In genomic region chr1:53307037-53307436, GRCh38 we compare ENCODE assay signal across 21 cellular contexts. TPM values are rescaled to one million over a fixed set of nuclear protein-coding genes. Genes with fewer than 3 reads are reported as not detected.
DNase-seq lines count a peak whose midpoint lies in the region; ATAC-seq, FAIRE-seq and TF ChIP-seq lines count a peak whose summit lies in the region.
"Had no signal": no experiment of that assay in that cellular context is flagged by ENCODE, and none has a peak within 500 bp of the region (broad histone marks: within the 10 kb centered on the region; RNA-seq: fewer than 3 reads in every experiment).

No MANE protein-coding gene starts in this region.

- intact Hi-C loops in Caco-2 (cut with micrococcal nuclease; ENCODE audit: unreplicated experiment) (no loop called here), testis (cut with DNase I; ENCODE audit: low total_unique reads) (no loop called here)

- H3K18ac ChIP-seq in mesenchymal stem cell (ENCODE audit: low read depth in 1 of 2, low read length in 2 of 2) = peak overlapping the region in 1 of 2 experiments; percentile 42

- H3K9me3 ChIP-seq in Caco-2 = no peaks in the 10 kb centered on the region
- no peaks in the 10 kb centered on the region for H3K9me3 ChIP-seq in T-helper 17 cell (ENCODE audit: control insufficient read depth, low read length, poor library complexity, severe bottlenecking)
- H3K9me3 ChIP-seq in mesenchymal stem cell (ENCODE audit: control insufficient read depth, low read length) = no peaks in the 10 kb centered on the region
- H3K9me3 ChIP-seq in testis = no peaks in the 10 kb centered on the region
- H3K9me3 ChIP-seq: BE2C, upper lobe of right lung had no signal

- H3K4ac ChIP-seq in mesenchymal stem cell (ENCODE audit: low read depth in 1 of 2, low read length in 2 of 2) = peak overlapping the region in 1 of 2 experiments; percentile 24

- no peak overlapping the region for H3K9ac ChIP-seq in mesenchymal stem cell (ENCODE audit: low read length)

- no peak for FAIRE-seq in H54 (lab: Jason Lieb, UNC)

- no peak overlapping the region for H2BK15ac ChIP-seq in mesenchymal stem cell (ENCODE audit: low read depth, poor library complexity, severe bottlenecking)

- no peaks in the 10 kb centered on the region for H3K36me3 ChIP-seq in Caco-2 (ENCODE audit: control insufficient read depth, insufficient read depth, low read length)
- peaks cover 0 to 6% of the 10 kb centered on the region in 2 experiments for H3K36me3 ChIP-seq in mesenchymal stem cell (ENCODE audit: control insufficient read depth in 1 of 2, insufficient read depth in 2 of 2, low read depth in 1 of 2, low read length in 2 of 2)
- no peaks in the 10 kb centered on the region for H3K36me3 ChIP-seq in testis (ENCODE audit: low read depth, missing control alignments)
- H3K36me3 ChIP-seq: upper lobe of right lung had no signal

- H3K14ac ChIP-seq in mesenchymal stem cell (ENCODE audit: low read length in 2 of 2) = peak overlapping the region in 1 of 2 experiments; percentile 84

- BruUV-seq in Caco-2 (replicated peaks; lab: Mats Ljungman, UMichigan) = no TSS peak

- no peaks in the 10 kb centered on the region for H3K27me3 Mint-ChIP-seq in activated CD4-positive, alpha-beta T cell treated with anti-CD3 and anti-CD28 coated beads, Interleukin-2, amount 10 ng/mL, durations not matched to agents 7 days and 5 days
- H3K27me3 Mint-ChIP-seq in Caco-2 (ENCODE audit: insufficient read depth, unreplicated experiment) (no peaks in the 10 kb centered on the region), T-helper 17 cell (no peaks in the 10 kb centered on the region)
- H3K27me3 Mint-ChIP-seq: memory B cell had no signal

- no peak overlapping the region for H3K27ac ChIP-seq in mesenchymal stem cell (ENCODE audit: low read length, poor library complexity, severe bottlenecking)
- no peak overlapping the region for H3K27ac ChIP-seq in testis
- H3K27ac ChIP-seq: upper lobe of right lung had no signal

- H4K8ac ChIP-seq in mesenchymal stem cell (ENCODE audit: low read length) = peak overlapping the region; percentile 35

- WGBS in mesenchymal stem cell = 97% methylated on average over 4 of the region's 4 CpGs
- WGBS in testis, 2 donors = 60 to 69% methylated on average over 2 to 4 of the region's 4 CpGs

- no peak for ATAC-seq in T-helper 17 cell
- ATAC-seq: left lobe of liver, Panc1 had no signal

- H3K23ac ChIP-seq in mesenchymal stem cell (ENCODE audit: low read length in 2 of 2) = no peak overlapping the region

- H3K36me3 Mint-ChIP-seq in activated CD4-positive, alpha-beta T cell treated with anti-CD3 and anti-CD28 coated beads, Interleukin-2, amount 10 ng/mL, durations not matched to agents 7 days and 5 days (ENCODE audit: low read depth) = peaks cover 3% of the 10 kb centered on the region
- H3K36me3 Mint-ChIP-seq in Caco-2 (ENCODE audit: insufficient read depth, unreplicated experiment) = no peaks in the 10 kb centered on the region
- H3K36me3 Mint-ChIP-seq in T-helper 17 cell (ENCODE audit: low read depth) = no peaks in the 10 kb centered on the region
- H3K36me3 Mint-ChIP-seq: memory B cell had no signal

- H2BK120ac ChIP-seq in mesenchymal stem cell (ENCODE audit: low read depth, low read length) = no peak overlapping the region

- no peak overlapping the region for H2AFZ ChIP-seq in mesenchymal stem cell (ENCODE audit: low read depth, low read length)

- TF ChIP-seq CTCF in Caco-2 (IDR thresholded peaks at IDR 0.05; ENCODE audit: insufficient read depth in 1 of 2, low read depth in 1 of 2, low read length in 1 of 2, severe bottlenecking in 1 of 2, unreplicated experiment in 1 of 2) = no peak
- TF ChIP-seq CTCF in testis (IDR thresholded peaks at IDR 0.05) = no peak

- H3K4me3 Mint-ChIP-seq in activated CD4-positive, alpha-beta T cell treated with anti-CD3 and anti-CD28 coated beads, Interleukin-2, amount 10 ng/mL, durations not matched to agents 7 days and 5 days = no peak overlapping the region
- H3K4me3 Mint-ChIP-seq in Caco-2 (ENCODE audit: unreplicated experiment) (no peak overlapping the region), T-helper 17 cell (no peak overlapping the region)
- H3K4me3 Mint-ChIP-seq: memory B cell had no signal

- H3K4me1 ChIP-seq in Caco-2 (no peaks in the 10 kb centered on the region), mesenchymal stem cell (ENCODE audit: control insufficient read depth, insufficient read depth, low read depth, low read length) (peaks cover 23% of the 10 kb centered on the region), testis (peaks cover 38% of the 10 kb centered on the region)
- H3K4me1 ChIP-seq: BE2C had no signal

- no peak overlapping the region for H3K4me2 ChIP-seq in mesenchymal stem cell (ENCODE audit: low read length, poor library complexity, severe bottlenecking)

- H2BK5ac ChIP-seq in mesenchymal stem cell (ENCODE audit: low read depth, low read length, poor library complexity, severe bottlenecking) = no peak overlapping the region

- no peak for DNase-seq in activated CD4-positive, alpha-beta T cell treated with anti-CD3 and anti-CD28 coated beads, Interleukin-2, amount 10 ng/mL, durations not matched to agents 7 days and 5 days
- no peak for DNase-seq in activated CD4-positive, alpha-beta T cell treated with anti-CD3 and anti-CD28 coated beads for 1 hour
- DNase-seq in Caco-2 (no peak), T-helper 17 cell (no peak), mesenchymal stem cell (no peak), testis (no peak), H54 (ENCODE audit: insufficient read length, low spot score) (no peak), ecto neural progenitor cell (ENCODE audit: low spot score) (no peak)
- DNase-seq: activated T-cell treated with anti-CD3 and anti-CD28 coated beads, Interleukin-2, amount 50 U/mL, for 1 hour; BE2C; GDM1; GOT3; NCI-H1092; NCI-H187 treated with DMSO at 0.1 percent for 48 hours; NCI-H69; SIG-M5; SW 1271; upper lobe of right lung had no signal

- H3K4me3 ChIP-seq in Caco-2 (ENCODE audit: low read depth, low read length) (no peak overlapping the region), mesenchymal stem cell (ENCODE audit: insufficient read depth in 1 of 2, low read depth in 1 of 2, low read length in 2 of 2) (no peak overlapping the region), testis (no peak overlapping the region)
- H3K4me3 ChIP-seq: upper lobe of right lung had no signal

- H3K4me1 Mint-ChIP-seq in activated CD4-positive, alpha-beta T cell treated with anti-CD3 and anti-CD28 coated beads, Interleukin-2, amount 10 ng/mL, durations not matched to agents 7 days and 5 days = peaks cover 21% of the 10 kb centered on the region
- no peaks in the 10 kb centered on the region for H3K4me1 Mint-ChIP-seq in Caco-2 (ENCODE audit: low read depth, unreplicated experiment)
- peaks cover 16% of the 10 kb centered on the region for H3K4me1 Mint-ChIP-seq in T-helper 17 cell
- H3K4me1 Mint-ChIP-seq: memory B cell had no signal

- no peaks in the 10 kb centered on the region for H3K27me3 ChIP-seq in Caco-2 (replicated peaks; ENCODE audit: control insufficient read depth, insufficient read depth, low read length)
- no peaks in the 10 kb centered on the region for H3K27me3 ChIP-seq in mesenchymal stem cell (ENCODE audit: control insufficient read depth in 1 of 2, insufficient read depth in 1 of 2, low read length in 2 of 2)
- H3K27me3 ChIP-seq in testis = no peaks in the 10 kb centered on the region
- H3K27me3 ChIP-seq: BE2C, upper lobe of right lung had no signal

- CTCF ChIA-PET in activated CD4-positive, alpha-beta T cell treated with anti-CD3 and anti-CD28 coated beads, Interleukin-2, amount 10 ng/mL, durations not matched to agents 7 days and 5 days (lab: Charles Lee) = no interaction called here
- CTCF ChIA-PET in Caco-2 (lab: Charles Lee) = no interaction called here

- no peak for TF ChIP-seq POLR2A in testis (IDR thresholded peaks at IDR 0.05)
- TF ChIP-seq POLR2A in H54 (IDR thresholded peaks at IDR 0.05; ENCODE audit: low read depth, low read length) = no peak

- no peaks in the 10 kb centered on the region for H3K9me3 Mint-ChIP-seq in activated CD4-positive, alpha-beta T cell treated with anti-CD3 and anti-CD28 coated beads, Interleukin-2, amount 10 ng/mL, durations not matched to agents 7 days and 5 days
- no peaks in the 10 kb centered on the region for H3K9me3 Mint-ChIP-seq in Caco-2 (ENCODE audit: unreplicated experiment)
- H3K9me3 Mint-ChIP-seq: memory B cell had no signal

- H3K79me1 ChIP-seq in mesenchymal stem cell (replicated peaks; ENCODE audit: low read length, poor library complexity, severe bottlenecking) = peaks cover 18% of the 10 kb centered on the region

- POLR2A ChIA-PET in activated CD4-positive, alpha-beta T cell treated with anti-CD3 and anti-CD28 coated beads, Interleukin-2, amount 10 ng/mL, durations not matched to agents 7 days and 5 days (lab: Charles Lee) = no interaction called here
- POLR2A ChIA-PET in Caco-2 (lab: Charles Lee) = no interaction called here

- H2AK5ac ChIP-seq in mesenchymal stem cell (ENCODE audit: low read length, severe bottlenecking) = no peak overlapping the region

- H2BK12ac ChIP-seq in mesenchymal stem cell (ENCODE audit: low read length in 2 of 2) = peak overlapping the region in 1 of 2 experiments; percentile 24

- peak overlapping the region; percentile 21 for H3K27ac Mint-ChIP-seq in activated CD4-positive, alpha-beta T cell treated with anti-CD3 and anti-CD28 coated beads, Interleukin-2, amount 10 ng/mL, durations not matched to agents 7 days and 5 days
- H3K27ac Mint-ChIP-seq in Caco-2 (ENCODE audit: unreplicated experiment) = peak overlapping the region; percentile 45
- H3K27ac Mint-ChIP-seq in T-helper 17 cell = peak overlapping the region; percentile 75
- H3K27ac Mint-ChIP-seq: memory B cell had no signal

- peak overlapping the region; percentile 70 for H4K91ac ChIP-seq in mesenchymal stem cell (ENCODE audit: low read length)

RNA-seq across cellular contexts. Expression of gene LRP8, which starts 20.8 kb away (rescaled TPM):
- 10 to 100 TPM; 51.8 to 56.6 TPM for total RNA-seq in activated CD4-positive, alpha-beta T cell treated with anti-CD3 and anti-CD28 coated beads, Interleukin-2, amount 10 ng/mL, durations not matched to agents 7 days and 5 days
- total RNA-seq in Caco-2 (2022) = 10.8 and 11.8 TPM in 2 replicates
- total RNA-seq in T-helper 17 cell = 10 to 100 TPM; 15.1 to 18.6 TPM
- 19.5 TPM for polyA plus RNA-seq in mesenchymal stem cell (2013, experiment 1 of 2)
- 17.4 TPM for polyA plus RNA-seq in mesenchymal stem cell (2013, experiment 2 of 2)
- 100 to 1,000 TPM; 223 to 253 TPM for total RNA-seq in testis
- 64.3 TPM for polyA plus RNA-seq in testis (ENCODE audit: insufficient read depth, low read depth, low replicate concordance)

Comparison
In these comparisons a context has a peak if more than half of its experiments do, and no peak if none do; other contexts are left out.
1. H3K27ac Mint-ChIP-seq: peak in every context shown above with its lines; median percentile 75 in T-helper 17 cell; 45 in Caco-2; 21 in activated CD4-positive, alpha-beta T cell treated with anti-CD3 and anti-CD28 coated beads, Interleukin-2, amount 10 ng/mL, durations not matched to agents 7 days and 5 days.